ENCODE assay signal across 8 cellular contexts in genomic region chr5:132012385-132013005, GRCh38. TPM values are rescaled to one million over a fixed set of nuclear protein-coding genes. Genes with fewer than 3 reads are reported as not detected.
DNase-seq lines count a peak whose midpoint lies in the region; ATAC-seq lines count a peak whose summit lies in the region.

No MANE protein-coding gene starts in this region.

- H3K36me3 Mint-ChIP-seq in activated T-cell treated with anti-CD3 and anti-CD28 coated beads, Interleukin-2, amount 50 U/mL, for 24 hours (ENCODE audit: low read depth): no peaks in the 10 kb centered on the region

- H3K4me3 Mint-ChIP-seq in activated T-cell treated with anti-CD3 and anti-CD28 coated beads, Interleukin-2, amount 50 U/mL, for 24 hours: peak overlapping the region; percentile 65

- H3K4me1 Mint-ChIP-seq in activated T-cell treated with anti-CD3 and anti-CD28 coated beads, Interleukin-2, amount 50 U/mL, for 24 hours (ENCODE audit: low read depth): peaks cover 48% of the 10 kb centered on the region

- H3K27ac Mint-ChIP-seq in activated T-cell treated with anti-CD3 and anti-CD28 coated beads, Interleukin-2, amount 50 U/mL, for 24 hours: no peak overlapping the region

- peak; percentile 28 for DNase-seq in activated CD4-positive, CD25-positive, alpha-beta regulatory T cell treated with anti-CD3 and anti-CD28 coated beads, Interleukin-2, amount 50 U/mL, for 72 hours
- DNase-seq in activated CD4-positive, CD25-positive, alpha-beta regulatory T cell (lab: John Stamatoyannopoulos, UW): no peak
- DNase-seq in activated T-cell treated with anti-CD3 and anti-CD28 coated beads, Interleukin-2, amount 50 U/mL, for 24 hours: peak; percentile 52
- peak; percentile 62 for DNase-seq in glomerular visceral epithelial cell (ENCODE audit: extremely low spot score)
- DNase-seq in renal cortical epithelial cell (ENCODE audit: low read depth): peak; percentile 49
- DNase-seq in NCI-H128 (lab: John Stamatoyannopoulos, UW; ENCODE audit: unreplicated experiment): no peak
- no peak for DNase-seq in NCI-H774 (lab: John Stamatoyannopoulos, UW)

- peaks cover 61% of the 10 kb centered on the region for H3K27me3 Mint-ChIP-seq in activated T-cell treated with anti-CD3 and anti-CD28 coated beads, Interleukin-2, amount 50 U/mL, for 24 hours

- no peak for ATAC-seq in GM21515 (IDR thresholded peaks at IDR 0.05; ENCODE audit: unreplicated experiment)

- no peaks in the 10 kb centered on the region for H3K9me3 Mint-ChIP-seq in activated T-cell treated with anti-CD3 and anti-CD28 coated beads, Interleukin-2, amount 50 U/mL, for 24 hours

RNA-seq across cellular contexts. Expression of gene ACSL6, which starts 1.0 kb away (rescaled TPM):
- total RNA-seq in renal cortical epithelial cell: 0.05 TPM in 1 of 2 replicates, not detected in the other

RNA-seq across cellular contexts. Expression of gene IL3, which starts 48.0 kb away (rescaled TPM):
- not detected in 2 replicates for total RNA-seq in renal cortical epithelial cell

Comparison
In these comparisons a context has a peak if more than half of its experiments do, and no peak if none do; other contexts are left out.
1. DNase-seq: peak in activated CD4-positive, CD25-positive, alpha-beta regulatory T cell treated with anti-CD3 and anti-CD28 coated beads, Interleukin-2, amount 50 U/mL, for 72 hours (single experiment), activated T-cell treated with anti-CD3 and anti-CD28 coated beads, Interleukin-2, amount 50 U/mL, for 24 hours (single experiment), glomerular visceral epithelial cell (single experiment) and renal cortical epithelial cell (single experiment); none in activated CD4-positive, CD25-positive, alpha-beta regulatory T cell (0 of 4), NCI-H128 (single experiment) and NCI-H774 (single experiment).